Comparison of ENCODE assay signal across 8 cellular contexts in genomic region chr12:122862872-122863701, GRCh38. TPM values are rescaled to one million over a fixed set of nuclear protein-coding genes. Genes with fewer than 3 reads are reported as not detected.
DNase-seq lines count a peak whose midpoint lies in the region; ATAC-seq and TF ChIP-seq lines count a peak whose summit lies in the region.

No MANE protein-coding gene starts in this region.

- no peak for TF ChIP-seq CTCF in liver (IDR thresholded peaks at IDR 0.05; ENCODE audit: low read depth, low read length, missing input control)

- CTCF ChIA-PET in activated CD8-positive, alpha-beta T cell treated with anti-CD3 and anti-CD28 coated beads, Interleukin-2, amount 10 ng/mL, durations not matched to agents 7 days and 5 days (lab: Charles Lee): interaction anchor here (1.7 to 16.3 kb wide), 2 partner anchors 70 to 88 kb away, joined by 8 to 204 read pairs; no protein-coding TSS in a partner anchor

- H3K27ac ChIP-seq in liver (ENCODE audit: low read depth in 1 of 2, low read length in 2 of 2): peak overlapping the region; percentile 46 to 84
- no peak overlapping the region for H3K27ac ChIP-seq in aorta (ENCODE audit: low read depth in 1 of 2, low read length in 2 of 2)

- peak; percentile 12 to 33 for TF ChIP-seq RAD21 in liver (IDR thresholded peaks at IDR 0.05)

- H3K27me3 ChIP-seq in liver (ENCODE audit: control insufficient read depth in 4 of 4, insufficient read depth in 4 of 4, low read length in 3 of 4): no peaks in the 10 kb centered on the region
- H3K27me3 ChIP-seq in aorta (ENCODE audit: control insufficient read depth in 1 of 2, insufficient read depth in 2 of 2, low read length in 1 of 2): no peaks in the 10 kb centered on the region

- H3K9me3 ChIP-seq in liver (ENCODE audit: control insufficient read depth in 4 of 4, low read length in 3 of 4) (no peaks in the 10 kb centered on the region), aorta (ENCODE audit: control insufficient read depth, low read length) (no peaks in the 10 kb centered on the region)

- H3K4me1 Mint-ChIP-seq in activated CD8-positive, alpha-beta T cell treated with anti-CD3 and anti-CD28 coated beads, Interleukin-2, amount 10 ng/mL, durations not matched to agents 7 days and 5 days (ENCODE audit: low read depth): peaks cover 7% of the 10 kb centered on the region

- H3K4me3 Mint-ChIP-seq in activated CD8-positive, alpha-beta T cell treated with anti-CD3 and anti-CD28 coated beads, Interleukin-2, amount 10 ng/mL, durations not matched to agents 7 days and 5 days: no peak overlapping the region

- H3K36me3 Mint-ChIP-seq in activated CD8-positive, alpha-beta T cell treated with anti-CD3 and anti-CD28 coated beads, Interleukin-2, amount 10 ng/mL, durations not matched to agents 7 days and 5 days (ENCODE audit: low read depth): peaks cover 15% of the 10 kb centered on the region

- no peak overlapping the region for H3K4me3 ChIP-seq in liver (ENCODE audit: low read depth in 1 of 3, low read length in 3 of 3)
- no peak overlapping the region for H3K4me3 ChIP-seq in aorta (ENCODE audit: low read length in 2 of 2)

- DNase-seq in Right ventricle myocardium inferior (ENCODE audit: missing footprints) (peak; percentile 67), cardiac septum (ENCODE audit: low spot score) (no peak), aorta (peak; percentile 46 to 65)
- no peak for DNase-seq in activated CD8-positive, alpha-beta T cell treated with anti-CD3 and anti-CD28 coated beads, Interleukin-2, amount 10 ng/mL, durations not matched to agents 7 days and 5 days
- no peak for DNase-seq in effector CD8-positive, alpha-beta T cell (lab: John Stamatoyannopoulos, UW)

- peak overlapping the region; percentile 44 for H3K27ac Mint-ChIP-seq in activated CD8-positive, alpha-beta T cell treated with anti-CD3 and anti-CD28 coated beads, Interleukin-2, amount 10 ng/mL, durations not matched to agents 7 days and 5 days

- H3K9me3 Mint-ChIP-seq in activated CD8-positive, alpha-beta T cell treated with anti-CD3 and anti-CD28 coated beads, Interleukin-2, amount 10 ng/mL, durations not matched to agents 7 days and 5 days (ENCODE audit: insufficient read depth): no peaks in the 10 kb centered on the region

- no peak for ATAC-seq in Right ventricle myocardium inferior
- no peak for ATAC-seq in activated CD8-positive, alpha-beta T cell treated with anti-CD3 and anti-CD28 coated beads, Interleukin-2, amount 10 ng/mL, durations not matched to agents 7 days and 5 days
- no peak for ATAC-seq in aorta (ENCODE audit: low FRiP score)
- no peak for ATAC-seq in HG02852 (IDR thresholded peaks at IDR 0.05; ENCODE audit: unreplicated experiment)
- ATAC-seq in HG02973 (IDR thresholded peaks at IDR 0.05; ENCODE audit: unreplicated experiment): no peak

- POLR2A ChIA-PET in activated CD8-positive, alpha-beta T cell treated with anti-CD3 and anti-CD28 coated beads, Interleukin-2, amount 10 ng/mL, durations not matched to agents 7 days and 5 days (lab: Charles Lee): interaction anchor here (1.2 kb wide), 1 partner anchor 24 kb away, joined by 3 read pairs; no protein-coding TSS in a partner anchor

- H3K4me1 ChIP-seq in liver (ENCODE audit: control insufficient read depth in 4 of 4, insufficient read depth in 4 of 4, low read length in 3 of 4) (peaks cover 31 to 79% (median 63%) of the 10 kb centered on the region in 4 donors), aorta (ENCODE audit: control insufficient read depth in 1 of 2, insufficient read depth in 2 of 2, low read length in 2 of 2) (no peaks in the 10 kb centered on the region)

- peaks cover 0 to 5% (median 2%) of the 10 kb centered on the region in 4 donors for H3K36me3 ChIP-seq in liver (ENCODE audit: control insufficient read depth in 4 of 4, insufficient read depth in 3 of 4, low read depth in 1 of 4, low read length in 3 of 4)
- H3K36me3 ChIP-seq in aorta (ENCODE audit: control insufficient read depth in 1 of 2, insufficient read depth in 2 of 2, low read length in 1 of 2): no peaks in the 10 kb centered on the region

- 45% methylated on average over 12 of the region's 12 CpGs for WGBS in liver
- whole genome bisulfite sequencing in aorta, 2 donors: 67 to 69% methylated on average over 12 of the region's 12 CpGs

- H3K9ac ChIP-seq in liver (ENCODE audit: low read depth in 1 of 2, low read length in 2 of 2): peak overlapping the region in 1 of 2 donors; percentile 5

- no peaks in the 10 kb centered on the region for H3K27me3 Mint-ChIP-seq in activated CD8-positive, alpha-beta T cell treated with anti-CD3 and anti-CD28 coated beads, Interleukin-2, amount 10 ng/mL, durations not matched to agents 7 days and 5 days (ENCODE audit: low read depth)

- intact Hi-C loops in Right ventricle myocardium inferior (cut with DNase I) (loop anchor here (10.0 kb wide), 1 partner anchor 372 kb away; the partner anchor contains the start of genes MPHOSPH9 and MTRFR), cardiac septum (cut with DNase I) (loop anchor here (5.0 kb wide), 1 partner anchor 34 kb away; the partner anchor contains the start of gene VPS37B), aorta (cut with DNase I) (loop anchor here (5.0 to 10.0 kb wide), 2 partner anchors 71 to 372 kb away; partner anchors contain the start of genes MPHOSPH9 (in 1 of the 2) and MTRFR (in 1 of the 2))

TF ChIP-seq in liver, 16 proteins besides CTCF, POLR2A, EP300 and RAD21 (continues in another document):
- TF ChIP-seq RXRA (IDR thresholded peaks at IDR 0.05) (peak in 1 of 2 donors; percentile 67), REST (IDR thresholded peaks at IDR 0.05) (no peak), TAF1 (conservative IDR thresholded peaks at IDR 0.05) (no peak), ATF3 (IDR thresholded peaks at IDR 0.05) (no peak), FOXA1 (IDR thresholded peaks at IDR 0.05) (no peak), HNF4A (conservative IDR thresholded peaks at IDR 0.05) (peak; percentile 59 to 68), ZBTB33 (IDR thresholded peaks at IDR 0.05) (no peak), GABPA (IDR thresholded peaks at IDR 0.05 in 1 of 2, conservative IDR thresholded peaks at IDR 0.05 in 1 of 2) (no peak), YY1 (IDR thresholded peaks at IDR 0.05) (peak; percentile 42), NR2F2 (IDR thresholded peaks at IDR 0.05) (no peak), EGR1 (IDR thresholded peaks at IDR 0.05; ENCODE audit: low read depth in 2 of 2) (no peak)

RNA-seq across cellular contexts. Expression of gene HIP1R, which starts 27.8 kb away (rescaled TPM):
- total RNA-seq in Right ventricle myocardium inferior (17.6 TPM), cardiac septum (16.6 TPM), liver (10 to 100 TPM; 18.3 to 52.5 TPM), aorta (10 to 100 TPM; 25.4 to 26.6 TPM)
- total RNA-seq in activated CD8-positive, alpha-beta T cell treated with anti-CD3 and anti-CD28 coated beads, Interleukin-2, amount 10 ng/mL, durations not matched to agents 7 days and 5 days: 10 to 100 TPM; 36.2 to 37.4 TPM
- polyA plus RNA-seq in liver (10 to 100 TPM; 12.4 to 15.8 TPM), aorta (100 to 1,000 TPM in 1 of 2 donors, 10 to 100 TPM in 1; 33.7 to 101 TPM)

RNA-seq across cellular contexts. Expression of gene VPS37B, which starts 32.8 kb away (rescaled TPM):
- 25.4 TPM for total RNA-seq in Right ventricle myocardium inferior
- 16.8 TPM for total RNA-seq in cardiac septum
- total RNA-seq in activated CD8-positive, alpha-beta T cell treated with anti-CD3 and anti-CD28 coated beads, Interleukin-2, amount 10 ng/mL, durations not matched to agents 7 days and 5 days: 10 to 100 TPM; 24.9 to 26.5 TPM
- total RNA-seq in liver: 1 to 10 TPM; 4.4 to 6.8 TPM
- 1 to 10 TPM; 2.3 to 3.2 TPM for polyA plus RNA-seq in liver
- 10 to 100 TPM; 27.1 to 36.4 TPM for total RNA-seq in aorta
- polyA plus RNA-seq in aorta: 10 to 100 TPM in 1 of 2 donors, 1 to 10 TPM in 1; 7.4 to 17.6 TPM

Comparison
In these comparisons a context has a peak if more than half of its experiments do, and no peak if none do; other contexts are left out.
1. DNase-seq: peak in Right ventricle myocardium inferior (single experiment) and aorta (2 of 2); none in cardiac septum (single experiment), activated CD8-positive, alpha-beta T cell treated with anti-CD3 and anti-CD28 coated beads, Interleukin-2, amount 10 ng/mL, durations not matched to agents 7 days and 5 days (single experiment) and effector CD8-positive, alpha-beta T cell (single experiment).
2. H3K27ac ChIP-seq: peak in liver (2 of 2); none in aorta (0 of 2).